Comparison of ENCODE assay signal across 1 cellular context in the genomic region with DNA sequence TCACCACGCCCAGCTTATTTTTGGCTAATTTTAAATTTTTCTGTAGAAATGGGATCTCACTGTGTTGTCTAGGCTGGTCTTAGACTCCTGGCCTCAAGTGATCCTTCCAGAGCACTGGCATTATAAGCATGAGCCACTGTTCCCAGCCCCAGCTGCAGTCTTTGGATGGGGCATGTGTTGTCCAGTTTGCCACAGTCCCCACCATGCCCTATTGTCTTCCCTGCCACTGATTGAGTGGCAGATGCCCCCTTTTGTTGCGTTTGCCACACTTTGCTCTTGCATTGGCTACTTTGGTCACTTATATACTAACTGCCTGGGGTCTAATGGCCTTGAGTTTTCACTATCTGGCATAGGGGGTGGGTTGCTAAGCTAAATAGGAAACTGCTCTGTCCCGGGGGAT.
TF ChIP-seq lines count a peak whose summit lies in the region.

No MANE protein-coding gene starts in this region.

TF ChIP-seq in HepG2, 621 proteins besides CTCF, POLR2A, EP300 and RAD21 (continued from another document):
- TF ChIP-seq ZNF180 (CRISPR knock-in tag; IDR thresholded peaks at IDR 0.05; ENCODE audit: borderline replicate concordance, low read depth): peak; percentile 99; the same call in 1 of the 2 replicates
TF ChIP-seq in HepG2: peak in this region for 1.
